1 cellular context compared by ENCODE assay signal in the genomic region with DNA sequence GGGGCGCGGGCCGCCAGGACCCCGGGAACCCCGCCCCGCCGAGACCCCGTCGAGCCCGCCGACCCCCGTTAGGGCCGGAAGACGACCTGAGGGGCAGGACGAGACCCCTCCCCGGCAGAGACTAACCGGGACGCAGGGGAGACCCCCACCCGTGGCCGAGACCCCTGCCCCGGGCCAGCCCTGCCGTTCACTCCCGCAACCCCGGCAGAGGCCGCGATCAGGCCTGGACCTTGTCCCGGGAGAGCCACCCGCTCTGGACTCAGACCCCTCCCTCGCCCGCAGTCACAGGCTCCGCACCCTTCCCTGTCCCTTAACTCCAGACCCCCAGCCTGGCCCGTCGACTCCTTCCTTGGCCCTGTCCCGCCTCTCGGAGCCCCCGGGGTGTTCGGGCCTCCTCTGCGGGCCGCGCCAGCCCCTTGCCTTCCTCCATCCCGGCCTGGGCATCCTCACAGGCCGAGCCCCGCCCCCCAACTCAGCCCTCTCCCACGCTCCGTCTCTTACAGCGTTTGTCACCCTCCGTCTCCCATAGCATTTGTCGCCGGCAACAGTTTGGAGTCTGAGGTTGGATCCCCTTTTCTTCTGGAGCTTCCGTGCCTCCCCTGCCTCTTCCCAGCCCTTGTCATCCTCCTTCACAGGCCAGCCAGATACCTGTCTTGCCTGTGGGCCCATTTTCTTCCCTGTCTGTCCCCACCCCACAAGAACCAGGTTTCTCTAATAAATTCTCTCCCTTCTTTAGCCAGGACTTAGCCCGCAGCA.
A peak's percentile ranks its signal among the peaks of the same experiment; 100 is the strongest.
TF ChIP-seq lines count a peak whose summit lies in the region.

No MANE protein-coding gene starts in this region.

TF ChIP-seq in HepG2, 621 proteins besides CTCF, POLR2A, EP300 and RAD21 (continued from another document and continues in another):
- TF ChIP-seq, protein P1, sequence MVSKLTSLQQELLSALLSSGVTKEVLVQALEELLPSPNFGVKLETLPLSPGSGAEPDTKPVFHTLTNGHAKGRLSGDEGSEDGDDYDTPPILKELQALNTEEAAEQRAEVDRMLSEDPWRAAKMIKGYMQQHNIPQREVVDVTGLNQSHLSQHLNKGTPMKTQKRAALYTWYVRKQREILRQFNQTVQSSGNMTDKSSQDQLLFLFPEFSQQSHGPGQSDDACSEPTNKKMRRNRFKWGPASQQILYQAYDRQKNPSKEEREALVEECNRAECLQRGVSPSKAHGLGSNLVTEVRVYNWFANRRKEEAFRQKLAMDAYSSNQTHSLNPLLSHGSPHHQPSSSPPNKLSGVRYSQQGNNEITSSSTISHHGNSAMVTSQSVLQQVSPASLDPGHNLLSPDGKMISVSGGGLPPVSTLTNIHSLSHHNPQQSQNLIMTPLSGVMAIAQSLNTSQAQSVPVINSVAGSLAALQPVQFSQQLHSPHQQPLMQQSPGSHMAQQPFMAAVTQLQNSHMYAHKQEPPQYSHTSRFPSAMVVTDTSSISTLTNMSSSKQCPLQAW (CRISPR knock-in tag; IDR thresholded peaks at IDR 0.05) = peak; percentile 38
- TF ChIP-seq ZNF468 (CRISPR knock-in tag; IDR thresholded peaks at IDR 0.05) = 0 out of 2 replicates have a peak, but pooled peaks have one; percentile 12
- TF ChIP-seq, protein P2, sequence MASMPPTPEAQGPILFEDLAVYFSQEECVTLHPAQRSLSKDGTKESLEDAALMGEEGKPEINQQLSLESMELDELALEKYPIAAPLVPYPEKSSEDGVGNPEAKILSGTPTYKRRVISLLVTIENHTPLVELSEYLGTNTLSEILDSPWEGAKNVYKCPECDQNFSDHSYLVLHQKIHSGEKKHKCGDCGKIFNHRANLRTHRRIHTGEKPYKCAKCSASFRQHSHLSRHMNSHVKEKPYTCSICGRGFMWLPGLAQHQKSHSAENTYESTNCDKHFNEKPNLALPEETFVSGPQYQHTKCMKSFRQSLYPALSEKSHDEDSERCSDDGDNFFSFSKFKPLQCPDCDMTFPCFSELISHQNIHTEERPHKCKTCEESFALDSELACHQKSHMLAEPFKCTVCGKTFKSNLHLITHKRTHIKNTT (CRISPR knock-in tag; IDR thresholded peaks at IDR 0.05) = no peak
- no peak for TF ChIP-seq ZSCAN30 (CRISPR knock-in tag; IDR thresholded peaks at IDR 0.05)
- peak; percentile 15; the same call in 1 of the 2 replicates for TF ChIP-seq ZNF678 (CRISPR knock-in tag; IDR thresholded peaks at IDR 0.05)
- TF ChIP-seq, protein P3, sequence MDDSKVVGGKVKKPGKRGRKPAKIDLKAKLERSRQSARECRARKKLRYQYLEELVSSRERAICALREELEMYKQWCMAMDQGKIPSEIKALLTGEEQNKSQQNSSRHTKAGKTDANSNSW (CRISPR knock-in tag; IDR thresholded peaks at IDR 0.05; ENCODE audit: borderline replicate concordance) = 0 out of 2 replicates have a peak, but pooled peaks have one; percentile 16
- peak; percentile 11; the same call in 1 of the 2 replicates for TF ChIP-seq ZNF619 (CRISPR knock-in tag; IDR thresholded peaks at IDR 0.05)
- TF ChIP-seq THAP11 (CRISPR knock-in tag; IDR thresholded peaks at IDR 0.05) = peak; percentile 54
- no peak for TF ChIP-seq MIER3 (CRISPR knock-in tag; IDR thresholded peaks at IDR 0.05; ENCODE audit: borderline replicate concordance)
- TF ChIP-seq ZNF333 (CRISPR knock-in tag; IDR thresholded peaks at IDR 0.05; ENCODE audit: borderline replicate concordance) = peak; percentile 38; the same call in 1 of the 2 replicates
- no peak for TF ChIP-seq FOXP1 (IDR thresholded peaks at IDR 0.05)
- TF ChIP-seq FOXP1 (CRISPR knock-in tag; IDR thresholded peaks at IDR 0.05) = no peak
- 0 out of 2 replicates have a peak, but pooled peaks have one; percentile 38 for TF ChIP-seq AHR (CRISPR knock-in tag; IDR thresholded peaks at IDR 0.05)
- TF ChIP-seq HOXA9 (CRISPR knock-in tag; IDR thresholded peaks at IDR 0.05; ENCODE audit: borderline replicate concordance) = 0 out of 2 replicates have a peak, but pooled peaks have one; percentile 17
- TF ChIP-seq, protein P4, sequence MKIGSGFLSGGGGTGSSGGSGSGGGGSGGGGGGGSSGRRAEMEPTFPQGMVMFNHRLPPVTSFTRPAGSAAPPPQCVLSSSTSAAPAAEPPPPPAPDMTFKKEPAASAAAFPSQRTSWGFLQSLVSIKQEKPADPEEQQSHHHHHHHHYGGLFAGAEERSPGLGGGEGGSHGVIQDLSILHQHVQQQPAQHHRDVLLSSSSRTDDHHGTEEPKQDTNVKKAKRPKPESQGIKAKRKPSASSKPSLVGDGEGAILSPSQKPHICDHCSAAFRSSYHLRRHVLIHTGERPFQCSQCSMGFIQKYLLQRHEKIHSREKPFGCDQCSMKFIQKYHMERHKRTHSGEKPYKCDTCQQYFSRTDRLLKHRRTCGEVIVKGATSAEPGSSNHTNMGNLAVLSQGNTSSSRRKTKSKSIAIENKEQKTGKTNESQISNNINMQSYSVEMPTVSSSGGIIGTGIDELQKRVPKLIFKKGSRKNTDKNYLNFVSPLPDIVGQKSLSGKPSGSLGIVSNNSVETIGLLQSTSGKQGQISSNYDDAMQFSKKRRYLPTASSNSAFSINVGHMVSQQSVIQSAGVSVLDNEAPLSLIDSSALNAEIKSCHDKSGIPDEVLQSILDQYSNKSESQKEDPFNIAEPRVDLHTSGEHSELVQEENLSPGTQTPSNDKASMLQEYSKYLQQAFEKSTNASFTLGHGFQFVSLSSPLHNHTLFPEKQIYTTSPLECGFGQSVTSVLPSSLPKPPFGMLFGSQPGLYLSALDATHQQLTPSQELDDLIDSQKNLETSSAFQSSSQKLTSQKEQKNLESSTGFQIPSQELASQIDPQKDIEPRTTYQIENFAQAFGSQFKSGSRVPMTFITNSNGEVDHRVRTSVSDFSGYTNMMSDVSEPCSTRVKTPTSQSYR (CRISPR knock-in tag; IDR thresholded peaks at IDR 0.05; ENCODE audit: borderline replicate concordance) = peak; percentile 54; the same call in 1 of the 2 replicates
- TF ChIP-seq XBP1 (CRISPR knock-in tag; IDR thresholded peaks at IDR 0.05) = no peak
- TF ChIP-seq, protein P5, sequence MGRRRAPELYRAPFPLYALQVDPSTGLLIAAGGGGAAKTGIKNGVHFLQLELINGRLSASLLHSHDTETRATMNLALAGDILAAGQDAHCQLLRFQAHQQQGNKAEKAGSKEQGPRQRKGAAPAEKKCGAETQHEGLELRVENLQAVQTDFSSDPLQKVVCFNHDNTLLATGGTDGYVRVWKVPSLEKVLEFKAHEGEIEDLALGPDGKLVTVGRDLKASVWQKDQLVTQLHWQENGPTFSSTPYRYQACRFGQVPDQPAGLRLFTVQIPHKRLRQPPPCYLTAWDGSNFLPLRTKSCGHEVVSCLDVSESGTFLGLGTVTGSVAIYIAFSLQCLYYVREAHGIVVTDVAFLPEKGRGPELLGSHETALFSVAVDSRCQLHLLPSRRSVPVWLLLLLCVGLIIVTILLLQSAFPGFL (CRISPR knock-in tag; IDR thresholded peaks at IDR 0.05) = peak; percentile 47; the same call in 1 of the 2 replicates
- no peak for TF ChIP-seq POLR2AphosphoS2 (IDR thresholded peaks at IDR 0.05; ENCODE audit: low read depth, low read length)
- TF ChIP-seq, protein P6, sequence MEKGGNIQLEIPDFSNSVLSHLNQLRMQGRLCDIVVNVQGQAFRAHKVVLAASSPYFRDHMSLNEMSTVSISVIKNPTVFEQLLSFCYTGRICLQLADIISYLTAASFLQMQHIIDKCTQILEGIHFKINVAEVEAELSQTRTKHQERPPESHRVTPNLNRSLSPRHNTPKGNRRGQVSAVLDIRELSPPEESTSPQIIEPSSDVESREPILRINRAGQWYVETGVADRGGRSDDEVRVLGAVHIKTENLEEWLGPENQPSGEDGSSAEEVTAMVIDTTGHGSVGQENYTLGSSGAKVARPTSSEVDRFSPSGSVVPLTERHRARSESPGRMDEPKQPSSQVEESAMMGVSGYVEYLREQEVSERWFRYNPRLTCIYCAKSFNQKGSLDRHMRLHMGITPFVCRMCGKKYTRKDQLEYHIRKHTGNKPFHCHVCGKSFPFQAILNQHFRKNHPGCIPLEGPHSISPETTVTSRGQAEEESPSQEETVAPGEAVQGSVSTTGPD (CRISPR knock-in tag; IDR thresholded peaks at IDR 0.05) = no peak
- TF ChIP-seq, protein P7, sequence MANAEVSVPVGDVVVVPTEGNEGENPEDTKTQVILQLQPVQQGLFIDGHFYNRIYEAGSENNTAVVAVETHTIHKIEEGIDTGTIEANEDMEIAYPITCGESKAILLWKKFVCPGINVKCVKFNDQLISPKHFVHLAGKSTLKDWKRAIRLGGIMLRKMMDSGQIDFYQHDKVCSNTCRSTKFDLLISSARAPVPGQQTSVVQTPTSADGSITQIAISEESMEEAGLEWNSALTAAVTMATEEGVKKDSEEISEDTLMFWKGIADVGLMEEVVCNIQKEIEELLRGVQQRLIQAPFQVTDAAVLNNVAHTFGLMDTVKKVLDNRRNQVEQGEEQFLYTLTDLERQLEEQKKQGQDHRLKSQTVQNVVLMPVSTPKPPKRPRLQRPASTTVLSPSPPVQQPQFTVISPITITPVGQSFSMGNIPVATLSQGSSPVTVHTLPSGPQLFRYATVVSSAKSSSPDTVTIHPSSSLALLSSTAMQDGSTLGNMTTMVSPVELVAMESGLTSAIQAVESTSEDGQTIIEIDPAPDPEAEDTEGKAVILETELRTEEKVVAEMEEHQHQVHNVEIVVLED (CRISPR knock-in tag; IDR thresholded peaks at IDR 0.05; ENCODE audit: borderline replicate concordance) = no peak
- TF ChIP-seq, protein P8, sequence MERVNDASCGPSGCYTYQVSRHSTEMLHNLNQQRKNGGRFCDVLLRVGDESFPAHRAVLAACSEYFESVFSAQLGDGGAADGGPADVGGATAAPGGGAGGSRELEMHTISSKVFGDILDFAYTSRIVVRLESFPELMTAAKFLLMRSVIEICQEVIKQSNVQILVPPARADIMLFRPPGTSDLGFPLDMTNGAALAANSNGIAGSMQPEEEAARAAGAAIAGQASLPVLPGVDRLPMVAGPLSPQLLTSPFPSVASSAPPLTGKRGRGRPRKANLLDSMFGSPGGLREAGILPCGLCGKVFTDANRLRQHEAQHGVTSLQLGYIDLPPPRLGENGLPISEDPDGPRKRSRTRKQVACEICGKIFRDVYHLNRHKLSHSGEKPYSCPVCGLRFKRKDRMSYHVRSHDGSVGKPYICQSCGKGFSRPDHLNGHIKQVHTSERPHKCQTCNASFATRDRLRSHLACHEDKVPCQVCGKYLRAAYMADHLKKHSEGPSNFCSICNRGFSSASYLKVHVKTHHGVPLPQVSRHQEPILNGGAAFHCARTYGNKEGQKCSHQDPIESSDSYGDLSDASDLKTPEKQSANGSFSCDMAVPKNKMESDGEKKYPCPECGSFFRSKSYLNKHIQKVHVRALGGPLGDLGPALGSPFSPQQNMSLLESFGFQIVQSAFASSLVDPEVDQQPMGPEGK (CRISPR knock-in tag; IDR thresholded peaks at IDR 0.05) = peak; percentile 43; the same call in 1 of the 2 replicates
- TF ChIP-seq ZFP1 (CRISPR knock-in tag; IDR thresholded peaks at IDR 0.05) = no peak
- TF ChIP-seq, protein P9, sequence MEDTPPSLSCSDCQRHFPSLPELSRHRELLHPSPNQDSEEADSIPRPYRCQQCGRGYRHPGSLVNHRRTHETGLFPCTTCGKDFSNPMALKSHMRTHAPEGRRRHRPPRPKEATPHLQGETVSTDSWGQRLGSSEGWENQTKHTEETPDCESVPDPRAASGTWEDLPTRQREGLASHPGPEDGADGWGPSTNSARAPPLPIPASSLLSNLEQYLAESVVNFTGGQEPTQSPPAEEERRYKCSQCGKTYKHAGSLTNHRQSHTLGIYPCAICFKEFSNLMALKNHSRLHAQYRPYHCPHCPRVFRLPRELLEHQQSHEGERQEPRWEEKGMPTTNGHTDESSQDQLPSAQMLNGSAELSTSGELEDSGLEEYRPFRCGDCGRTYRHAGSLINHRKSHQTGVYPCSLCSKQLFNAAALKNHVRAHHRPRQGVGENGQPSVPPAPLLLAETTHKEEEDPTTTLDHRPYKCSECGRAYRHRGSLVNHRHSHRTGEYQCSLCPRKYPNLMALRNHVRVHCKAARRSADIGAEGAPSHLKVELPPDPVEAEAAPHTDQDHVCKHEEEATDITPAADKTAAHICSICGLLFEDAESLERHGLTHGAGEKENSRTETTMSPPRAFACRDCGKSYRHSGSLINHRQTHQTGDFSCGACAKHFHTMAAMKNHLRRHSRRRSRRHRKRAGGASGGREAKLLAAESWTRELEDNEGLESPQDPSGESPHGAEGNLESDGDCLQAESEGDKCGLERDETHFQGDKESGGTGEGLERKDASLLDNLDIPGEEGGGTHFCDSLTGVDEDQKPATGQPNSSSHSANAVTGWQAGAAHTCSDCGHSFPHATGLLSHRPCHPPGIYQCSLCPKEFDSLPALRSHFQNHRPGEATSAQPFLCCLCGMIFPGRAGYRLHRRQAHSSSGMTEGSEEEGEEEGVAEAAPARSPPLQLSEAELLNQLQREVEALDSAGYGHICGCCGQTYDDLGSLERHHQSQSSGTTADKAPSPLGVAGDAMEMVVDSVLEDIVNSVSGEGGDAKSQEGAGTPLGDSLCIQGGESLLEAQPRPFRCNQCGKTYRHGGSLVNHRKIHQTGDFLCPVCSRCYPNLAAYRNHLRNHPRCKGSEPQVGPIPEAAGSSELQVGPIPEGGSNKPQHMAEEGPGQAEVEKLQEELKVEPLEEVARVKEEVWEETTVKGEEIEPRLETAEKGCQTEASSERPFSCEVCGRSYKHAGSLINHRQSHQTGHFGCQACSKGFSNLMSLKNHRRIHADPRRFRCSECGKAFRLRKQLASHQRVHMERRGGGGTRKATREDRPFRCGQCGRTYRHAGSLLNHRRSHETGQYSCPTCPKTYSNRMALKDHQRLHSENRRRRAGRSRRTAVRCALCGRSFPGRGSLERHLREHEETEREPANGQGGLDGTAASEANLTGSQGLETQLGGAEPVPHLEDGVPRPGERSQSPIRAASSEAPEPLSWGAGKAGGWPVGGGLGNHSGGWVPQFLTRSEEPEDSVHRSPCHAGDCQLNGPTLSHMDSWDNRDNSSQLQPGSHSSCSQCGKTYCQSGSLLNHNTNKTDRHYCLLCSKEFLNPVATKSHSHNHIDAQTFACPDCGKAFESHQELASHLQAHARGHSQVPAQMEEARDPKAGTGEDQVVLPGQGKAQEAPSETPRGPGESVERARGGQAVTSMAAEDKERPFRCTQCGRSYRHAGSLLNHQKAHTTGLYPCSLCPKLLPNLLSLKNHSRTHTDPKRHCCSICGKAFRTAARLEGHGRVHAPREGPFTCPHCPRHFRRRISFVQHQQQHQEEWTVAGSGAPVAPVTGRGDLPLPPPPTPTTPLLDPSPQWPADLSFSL (CRISPR knock-in tag; IDR thresholded peaks at IDR 0.05) = peak; percentile 49; the same call in 1 of the 2 replicates
- no peak for TF ChIP-seq ZNF629 (CRISPR knock-in tag; conservative IDR thresholded peaks at IDR 0.05)
- peak; percentile 17; the same call in 1 of the 2 replicates for TF ChIP-seq BHLHE40 (IDR thresholded peaks at IDR 0.05; ENCODE audit: low read length)
- TF ChIP-seq NR3C1 (CRISPR knock-in tag; IDR thresholded peaks at IDR 0.05) = 0 out of 2 replicates have a peak, but pooled peaks have one; percentile 39
- TF ChIP-seq ZNF577 (CRISPR knock-in tag; IDR thresholded peaks at IDR 0.05; ENCODE audit: borderline replicate concordance, low read depth) = no peak; the same call in 1 of the 2 replicates
- TF ChIP-seq, protein P10, sequence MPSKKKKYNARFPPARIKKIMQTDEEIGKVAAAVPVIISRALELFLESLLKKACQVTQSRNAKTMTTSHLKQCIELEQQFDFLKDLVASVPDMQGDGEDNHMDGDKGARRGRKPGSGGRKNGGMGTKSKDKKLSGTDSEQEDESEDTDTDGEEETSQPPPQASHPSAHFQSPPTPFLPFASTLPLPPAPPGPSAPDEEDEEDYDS (CRISPR knock-in tag; IDR thresholded peaks at IDR 0.05) = peak; percentile 20; the same call in 1 of the 2 replicates
- TF ChIP-seq SMAD1 (CRISPR knock-in tag; IDR thresholded peaks at IDR 0.05; ENCODE audit: borderline replicate concordance, low read depth) = no peak
- peak; percentile 41; the same call in 1 of the 2 replicates for TF ChIP-seq ZBTB1 (CRISPR knock-in tag; IDR thresholded peaks at IDR 0.05; ENCODE audit: borderline replicate concordance)
- peak; percentile 16; the same call in 1 of the 2 replicates for TF ChIP-seq MTA3 (CRISPR knock-in tag; IDR thresholded peaks at IDR 0.05)
- TF ChIP-seq NFYC (CRISPR knock-in tag; IDR thresholded peaks at IDR 0.05) = no peak; the same call in 1 of the 2 replicates
- peak; percentile 70 for TF ChIP-seq CBX1 (IDR thresholded peaks at IDR 0.05; ENCODE audit: low read depth)
